Comparison of ENCODE assay signal across 8 cellular contexts in the genomic region with DNA sequence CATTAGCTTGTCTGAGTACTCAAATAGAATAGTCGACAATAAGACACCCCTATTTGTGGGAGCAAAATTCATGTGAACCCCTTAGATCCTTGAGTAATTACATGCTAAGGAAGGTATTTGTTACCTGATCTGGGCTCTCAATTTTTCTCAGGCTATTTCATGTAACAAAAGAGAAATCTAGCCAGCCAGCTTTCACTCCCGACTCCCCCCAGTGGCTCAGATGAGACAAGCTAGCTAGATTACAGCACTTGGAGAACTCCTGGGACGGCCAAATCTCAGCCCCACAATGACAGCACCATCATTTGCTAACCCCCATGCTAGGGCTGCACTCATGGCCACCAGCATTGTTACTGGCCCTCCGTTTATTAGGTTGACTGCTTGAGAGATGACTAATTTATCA. TPM values are rescaled to one million over a fixed set of nuclear protein-coding genes. Genes with fewer than 3 reads are reported as not detected.
DNase-seq lines count a peak whose midpoint lies in the region; ATAC-seq and TF ChIP-seq lines count a peak whose summit lies in the region.

No MANE protein-coding gene starts in this region.

- H3K4me3 ChIP-seq in HEK293 (ENCODE audit: low read depth, low read length) (no peak overlapping the region), upper lobe of left lung (no peak overlapping the region)

- WGBS in upper lobe of left lung, 2 donors = 18 to 28% methylated on average over 4 of the region's 4 CpGs

- ATAC-seq in upper lobe of left lung (ENCODE audit: low FRiP score in 2 of 2) (no peak), HG02840 (IDR thresholded peaks at IDR 0.05; ENCODE audit: low FRiP score, unreplicated experiment) (no peak)

- TF ChIP-seq CTCF in HEK293 (tag by site-specific recombination; IDR thresholded peaks at IDR 0.05) (no peak), upper lobe of left lung (IDR thresholded peaks at IDR 0.05) (peak in 4 of 6 experiments; percentile 17 to 38 (median 26))

- POLR2A ChIA-PET in HEK293 (lab: Yijun Ruan, JAX) = no interaction called here

- H3K36me3 ChIP-seq in HEK293 (ENCODE audit: control insufficient read depth in 2 of 2, insufficient read depth in 1 of 2, low read length in 2 of 2) (no peaks in the 10 kb centered on the region), upper lobe of left lung (no peaks in the 10 kb centered on the region)

- H3K27me3 ChIP-seq in upper lobe of left lung = no peaks in the 10 kb centered on the region

- H3K4me1 ChIP-seq in HEK293 (ENCODE audit: control insufficient read depth, insufficient read depth, low read length) (no peaks in the 10 kb centered on the region), upper lobe of left lung (peaks cover 0 to 2% (median 0%) of the 10 kb centered on the region in 4 donors)

- no peak for TF ChIP-seq POLR2A in upper lobe of left lung (IDR thresholded peaks at IDR 0.05)

- peak; percentile 50 for DNase-seq in COR-L47 (lab: John Stamatoyannopoulos, UW)
- peak; percentile 54 for DNase-seq in RPMI7951 (ENCODE audit: low read depth)
- peak; percentile 18 for DNase-seq in foreskin melanocyte
- no peak for DNase-seq in upper lobe of left lung
- no peak for DNase-seq in SK-N-DZ (ENCODE audit: low spot score)
- DNase-seq in T-helper 9 cell = no peak

- H3K9me3 ChIP-seq in HEK293 (ENCODE audit: control insufficient read depth, insufficient read depth, low read depth, low read length) = no peaks in the 10 kb centered on the region
- no peaks in the 10 kb centered on the region for H3K9me3 ChIP-seq in upper lobe of left lung

- H3K27ac ChIP-seq in HEK293 (ENCODE audit: extremely low read depth, low read depth, low read length) = no peak overlapping the region
- no peak overlapping the region for H3K27ac ChIP-seq in upper lobe of left lung

- no peak for TF ChIP-seq EP300 in upper lobe of left lung (IDR thresholded peaks at IDR 0.05)

- CTCF ChIA-PET in HEK293 (lab: Yijun Ruan, JAX) = interaction anchor here (0.6 to 4.4 kb wide), 13 partner anchors 8 to 301 kb away, joined by 3 to 72 read pairs (median 5); no protein-coding TSS in a partner anchor

TF ChIP-seq in HEK293, 187 proteins besides CTCF, POLR2A, EP300 and RAD21:
- TF ChIP-seq, protein P1, sequence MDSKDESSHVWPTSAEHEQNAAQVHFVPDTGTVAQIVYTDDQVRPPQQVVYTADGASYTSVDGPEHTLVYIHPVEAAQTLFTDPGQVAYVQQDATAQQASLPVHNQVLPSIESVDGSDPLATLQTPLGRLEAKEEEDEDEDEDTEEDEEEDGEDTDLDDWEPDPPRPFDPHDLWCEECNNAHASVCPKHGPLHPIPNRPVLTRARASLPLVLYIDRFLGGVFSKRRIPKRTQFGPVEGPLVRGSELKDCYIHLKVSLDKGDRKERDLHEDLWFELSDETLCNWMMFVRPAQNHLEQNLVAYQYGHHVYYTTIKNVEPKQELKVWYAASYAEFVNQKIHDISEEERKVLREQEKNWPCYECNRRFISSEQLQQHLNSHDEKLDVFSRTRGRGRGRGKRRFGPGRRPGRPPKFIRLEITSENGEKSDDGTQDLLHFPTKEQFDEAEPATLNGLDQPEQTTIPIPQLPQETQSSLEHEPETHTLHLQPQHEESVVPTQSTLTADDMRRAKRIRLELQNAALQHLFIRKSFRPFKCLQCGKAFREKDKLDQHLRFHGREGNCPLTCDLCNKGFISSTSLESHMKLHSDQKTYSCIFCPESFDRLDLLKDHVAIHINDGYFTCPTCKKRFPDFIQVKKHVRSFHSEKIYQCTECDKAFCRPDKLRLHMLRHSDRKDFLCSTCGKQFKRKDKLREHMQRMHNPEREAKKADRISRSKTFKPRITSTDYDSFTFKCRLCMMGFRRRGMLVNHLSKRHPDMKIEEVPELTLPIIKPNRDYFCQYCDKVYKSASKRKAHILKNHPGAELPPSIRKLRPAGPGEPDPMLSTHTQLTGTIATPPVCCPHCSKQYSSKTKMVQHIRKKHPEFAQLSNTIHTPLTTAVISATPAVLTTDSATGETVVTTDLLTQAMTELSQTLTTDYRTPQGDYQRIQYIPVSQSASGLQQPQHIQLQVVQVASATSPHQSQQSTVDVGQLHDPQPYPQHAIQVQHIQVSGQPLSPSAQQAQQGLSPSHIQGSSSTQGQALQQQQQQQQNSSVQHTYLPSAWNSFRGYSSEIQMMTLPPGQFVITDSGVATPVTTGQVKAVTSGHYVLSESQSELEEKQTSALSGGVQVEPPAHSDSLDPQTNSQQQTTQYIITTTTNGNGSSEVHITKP (tag by site-specific recombination; IDR thresholded peaks at IDR 0.05) = peak; percentile 43; the same call in 1 of the 2 replicates
- TF ChIP-seq, protein P2, sequence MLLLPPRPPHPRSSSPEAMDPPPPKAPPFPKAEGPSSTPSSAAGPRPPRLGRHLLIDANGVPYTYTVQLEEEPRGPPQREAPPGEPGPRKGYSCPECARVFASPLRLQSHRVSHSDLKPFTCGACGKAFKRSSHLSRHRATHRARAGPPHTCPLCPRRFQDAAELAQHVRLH (tag by site-specific recombination; IDR thresholded peaks at IDR 0.05) = no peak
- TF ChIP-seq ZNF623 (tag by site-specific recombination; IDR thresholded peaks at IDR 0.05) (no peak), PRDM1 (tag by site-specific recombination; IDR thresholded peaks at IDR 0.05) (peak; percentile 41; the same call in 1 of the 2 replicates), ZBTB17 (tag by site-specific recombination; IDR thresholded peaks at IDR 0.05) (0 out of 2 replicates have a peak, but pooled peaks have one; percentile 20), GLIS1 (tag by site-specific recombination; IDR thresholded peaks at IDR 0.05) (peak; percentile 18; the same call in 1 of the 2 replicates), ZNF202 (tag by site-specific recombination; IDR thresholded peaks at IDR 0.05; ENCODE audit: borderline replicate concordance) (no peak), ZNF654 (tag by site-specific recombination; IDR thresholded peaks at IDR 0.05; ENCODE audit: low read depth) (peak; percentile 15; the same call in 1 of the 2 replicates)
- TF ChIP-seq, protein P3, sequence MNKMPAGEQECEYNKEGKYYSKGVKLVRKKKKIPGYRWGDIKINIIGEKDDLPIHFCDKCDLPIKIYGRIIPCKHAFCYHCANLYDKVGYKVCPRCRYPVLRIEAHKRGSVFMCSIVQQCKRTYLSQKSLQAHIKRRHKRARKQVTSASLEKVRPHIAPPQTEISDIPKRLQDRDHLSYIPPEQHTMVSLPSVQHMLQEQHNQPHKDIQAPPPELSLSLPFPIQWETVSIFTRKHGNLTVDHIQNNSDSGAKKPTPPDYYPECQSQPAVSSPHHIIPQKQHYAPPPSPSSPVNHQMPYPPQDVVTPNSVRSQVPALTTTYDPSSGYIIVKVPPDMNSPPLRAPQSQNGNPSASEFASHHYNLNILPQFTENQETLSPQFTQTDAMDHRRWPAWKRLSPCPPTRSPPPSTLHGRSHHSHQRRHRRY (tag by site-specific recombination; IDR thresholded peaks at IDR 0.05) = no peak
TF ChIP-seq in HEK293: peak in this region for 5.

RNA-seq across cellular contexts. Expression of a gene that starts 41.3 kb away (rescaled TPM):
- 0.48 and 0.78 TPM in 2 replicates for total RNA-seq in RPMI7951 (2014; rRNA removed; shearing (Covaris generic))
- total RNA-seq in upper lobe of left lung = 10 to 100 TPM; 21.3 to 84.2 (median 46.5) TPM
- 0.06 and 0.17 TPM in 2 replicates for polyA plus RNA-seq in SK-N-DZ (2014; cell fraction: cytosol; rRNA removed)
- 0.45 and 0.56 TPM in 2 replicates for polyA plus RNA-seq in SK-N-DZ (2014; cell fraction: nucleus; rRNA removed)

RNA-seq across cellular contexts. Expression of a gene that starts 44.4 kb away (rescaled TPM):
- 0.48 and 0.59 TPM in 2 replicates for total RNA-seq in RPMI7951 (2014; rRNA removed; shearing (Covaris generic))
- 1 to 10 TPM in 2 of 6 donors, under 1 TPM in 2, not detected in 2; 0.52 to 8.4 (median 1.0) TPM for total RNA-seq in upper lobe of left lung
- polyA plus RNA-seq in SK-N-DZ (2014; cell fraction: cytosol; rRNA removed) = not detected in 2 replicates
- not detected in 2 replicates for polyA plus RNA-seq in SK-N-DZ (2014; cell fraction: nucleus; rRNA removed)

Comparison
In these comparisons a context has a peak if more than half of its experiments do, and no peak if none do; other contexts are left out.
1. DNase-seq: peak in COR-L47 (single experiment), RPMI7951 (single experiment) and foreskin melanocyte (single experiment); none in upper lobe of left lung (0 of 2), SK-N-DZ (single experiment) and T-helper 9 cell (single experiment).
2. RNA of a gene that starts 41.3 kb away (total RNA-seq): 21.3 to 84.2 TPM in upper lobe of left lung; 0.48 to 0.78 TPM in RPMI7951; every median in the first group is over 10 times any median in the second.